1 cellular context compared by ENCODE assay signal in genomic region chr15:73792429-73792828, GRCh38.
TF ChIP-seq lines count a peak whose summit lies in the region.

No MANE protein-coding gene starts in this region.

TF ChIP-seq in HEK293, 187 proteins besides CTCF, POLR2A, EP300 and RAD21 (continued from another document):
- TF ChIP-seq ZNF518A (tag by site-specific recombination; conservative IDR thresholded peaks at IDR 0.05; ENCODE audit: low read depth), result no peak
- no peak for TF ChIP-seq KLF17 (tag by site-specific recombination; IDR thresholded peaks at IDR 0.05)
TF ChIP-seq in HEK293: peak in this region for 1.
